8 cellular contexts compared by ENCODE assay signal in the genomic region with DNA sequence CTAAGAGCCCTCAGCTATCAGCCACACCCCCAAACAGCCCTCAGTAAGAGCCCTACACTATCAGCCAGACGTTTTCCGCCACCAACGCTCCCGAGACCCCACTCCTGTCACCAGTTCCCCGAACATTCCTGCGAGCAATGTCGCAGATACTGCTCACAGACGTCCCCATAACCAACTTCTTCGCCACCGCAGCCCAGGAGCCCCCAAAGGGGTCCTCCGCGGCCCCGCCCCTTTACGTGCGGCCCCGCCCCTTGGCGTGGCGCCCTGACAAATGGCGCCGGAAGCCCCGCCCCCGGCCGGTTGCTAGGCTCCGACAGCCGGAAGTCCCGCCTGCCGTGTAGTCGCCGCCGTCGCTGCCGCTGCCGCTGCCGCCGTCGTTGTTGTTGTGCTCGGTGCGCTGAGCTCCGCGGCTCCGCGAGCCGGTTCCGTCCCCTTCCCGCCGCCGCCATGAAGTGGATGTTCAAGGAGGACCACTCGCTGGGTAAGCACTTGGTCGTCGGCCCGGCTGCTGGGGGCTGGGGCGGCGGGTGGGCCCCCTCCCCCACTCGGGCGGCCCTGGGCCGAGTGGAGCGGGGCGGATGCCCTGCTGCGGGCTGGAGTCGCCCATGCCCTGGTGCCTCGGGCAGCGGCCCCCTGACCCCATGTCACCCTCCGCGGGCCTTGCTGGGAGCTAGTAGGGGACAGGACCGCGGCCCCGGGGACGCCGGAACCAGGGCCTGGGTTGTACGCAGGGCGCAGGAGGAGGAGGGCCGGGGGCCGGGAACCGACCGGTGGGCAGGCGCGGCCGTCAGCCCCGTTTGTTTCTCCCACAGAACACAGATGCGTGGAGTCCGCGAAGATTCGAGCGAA.
DNase-seq lines count a peak whose midpoint lies in the region; ATAC-seq lines count a peak whose summit lies in the region.

A gene with protein sequence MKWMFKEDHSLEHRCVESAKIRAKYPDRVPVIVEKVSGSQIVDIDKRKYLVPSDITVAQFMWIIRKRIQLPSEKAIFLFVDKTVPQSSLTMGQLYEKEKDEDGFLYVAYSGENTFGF (plus strand): TSS at position 340 of the 849 bp plus-strand sequence. CDS start 108 bp downstream, at position 448.

- ATAC-seq in GM18909 (IDR thresholded peaks at IDR 0.05; ENCODE audit: poor library complexity, unreplicated experiment) (peak; percentile 77), HG03159 (IDR thresholded peaks at IDR 0.05; ENCODE audit: unreplicated experiment) (peak; percentile 70)

- DNase-seq in ACHN (peak; percentile 85), NCI-H345 (lab: John Stamatoyannopoulos, UW) (peak; percentile 79), caudate nucleus (lab: John Stamatoyannopoulos, UW) (peak in 58 of 61 donors; percentile 35 to 89 (median 77)), iris pigment epithelial cell (ENCODE audit: low read depth) (peak; percentile 69)
- peak; percentile 82 for DNase-seq in activated CD4-positive, CD25-positive, alpha-beta regulatory T cell treated with anti-CD3 and anti-CD28 coated beads, Interleukin-2, amount 50 U/mL, for 16 hours (ENCODE audit: low read depth, low spot score)
- peak; percentile 78 to 83 for DNase-seq in stimulated activated CD4-positive, alpha-beta T cell treated with anti-CD3 and anti-CD28 coated beads, Interleukin-12 subunit alpha, Interleukin-12 subunit beta, amount 100 ng/mL, for 24 hours (ENCODE audit: low read depth in 2 of 2)

- peak within 1 kb of the TSS; percentile 80 for H3K27ac ChIP-seq in caudate nucleus (ENCODE audit: low read depth, low read length)

- in situ Hi-C loops in ACHN (cut with HindIII; ENCODE audit: low pct_ligation_motif_present, low pct_unique_long_range_greater_than_20kb, low sequenced_read_pairs), result no loop called here

Comparison
In these comparisons a context has a peak if more than half of its experiments do, and no peak if none do; other contexts are left out.
1. Peak in every context shown above with its lines: DNase-seq, ATAC-seq and H3K27ac ChIP-seq.